ENCODE assay signal across 15 cellular contexts in the genomic region with DNA sequence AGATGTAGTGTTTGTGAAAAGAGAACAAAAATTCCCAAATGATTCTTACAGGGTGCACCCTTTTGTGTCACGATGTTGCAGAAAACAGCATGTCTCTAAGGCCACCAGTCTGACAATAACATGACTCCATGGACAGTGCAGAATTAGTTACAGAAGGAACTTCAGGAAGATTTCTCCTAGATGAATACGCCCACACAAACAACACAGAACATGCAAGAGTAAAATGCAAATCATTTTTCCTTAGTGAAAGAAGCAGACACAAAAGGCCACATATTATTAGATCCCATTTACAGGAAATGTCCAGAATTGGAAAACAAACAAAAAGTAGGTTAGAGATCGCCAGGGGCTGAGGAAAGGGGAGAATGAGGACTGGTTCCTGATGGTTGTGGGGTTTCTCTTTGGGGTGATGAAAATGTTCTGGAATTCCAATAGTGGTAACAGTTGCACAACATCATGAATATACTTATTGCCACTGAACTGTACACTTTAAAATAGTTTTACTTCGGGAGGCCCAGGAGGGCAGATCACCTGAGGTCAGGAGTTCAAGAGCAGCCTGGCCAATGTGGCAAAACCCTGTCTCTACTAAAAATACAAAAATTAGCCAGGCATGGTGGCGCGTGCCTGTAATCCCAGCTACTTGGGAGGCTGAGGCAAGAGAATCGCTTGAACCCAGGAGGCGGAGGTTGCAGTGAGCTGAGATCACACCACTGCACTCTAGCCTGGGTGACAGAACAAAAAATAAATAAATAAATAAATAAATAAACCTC. TPM values are rescaled to one million over a fixed set of nuclear protein-coding genes. Genes with fewer than 3 reads are reported as not detected.
DNase-seq lines count a peak whose midpoint lies in the region; TF ChIP-seq lines count a peak whose summit lies in the region.
"Had no signal": no experiment of that assay in that cellular context is flagged by ENCODE, and none has a peak within 500 bp of the region (broad histone marks: within the 10 kb centered on the region; RNA-seq: fewer than 3 reads in every experiment).

No MANE protein-coding gene starts in this region.

- H3K4me3 ChIP-seq in effector memory CD4-positive, alpha-beta T cell (ENCODE audit: insufficient read depth, low read depth, low read length, poor library complexity, severe bottlenecking), result peak overlapping the region; percentile 9

- H3K27me3 ChIP-seq in effector memory CD4-positive, alpha-beta T cell (replicated peaks; ENCODE audit: control insufficient read depth, insufficient read depth, low read length, poor library complexity, severe bottlenecking), result no peaks in the 10 kb centered on the region
- H3K27me3 ChIP-seq: upper lobe of right lung had no signal

- H3K27me3 Mint-ChIP-seq in T-helper 2 cell treated with Interferon-gamma antibody and Interleukin-4, amounts not matched to agents 5 μg/mL and 100 μg/mL, for 36 hours (ENCODE audit: low read depth), result no peaks in the 10 kb centered on the region
- H3K27me3 Mint-ChIP-seq in progenitor cell of endocrine pancreas, result no peaks in the 10 kb centered on the region
- peaks cover 4% of the 10 kb centered on the region for H3K27me3 Mint-ChIP-seq in nephron progenitor cell (ENCODE audit: low read depth, poor library complexity)

- peak overlapping the region; percentile 83 for H3K4me3 Mint-ChIP-seq in T-helper 2 cell treated with Interferon-gamma antibody and Interleukin-4, amounts not matched to agents 5 μg/mL and 100 μg/mL, for 36 hours
- H3K4me3 Mint-ChIP-seq in progenitor cell of endocrine pancreas (ENCODE audit: low read depth), result no peak overlapping the region
- no peak overlapping the region for H3K4me3 Mint-ChIP-seq in nephron progenitor cell

- TF ChIP-seq CTCF in VCaP (conservative IDR thresholded peaks at IDR 0.05) (no peak), progenitor cell of endocrine pancreas (IDR thresholded peaks at IDR 0.05; ENCODE audit: unreplicated experiment) (no peak), nephron progenitor cell (IDR thresholded peaks at IDR 0.05) (no peak)

- peaks cover 69% of the 10 kb centered on the region for H3K4me1 Mint-ChIP-seq in T-helper 2 cell treated with Interferon-gamma antibody and Interleukin-4, amounts not matched to agents 5 μg/mL and 100 μg/mL, for 36 hours (ENCODE audit: low read depth)
- peaks cover 13% of the 10 kb centered on the region for H3K4me1 Mint-ChIP-seq in progenitor cell of endocrine pancreas (ENCODE audit: low read depth)
- H3K4me1 Mint-ChIP-seq in nephron progenitor cell, result peaks cover 10% of the 10 kb centered on the region

- peak overlapping the region; percentile 18 for H3K27ac ChIP-seq in VCaP
- H3K27ac ChIP-seq in effector memory CD4-positive, alpha-beta T cell (ENCODE audit: insufficient read depth, low read length, poor library complexity, severe bottlenecking), result peak overlapping the region; percentile 43
- H3K27ac ChIP-seq: RWPE1, upper lobe of right lung had no signal

- no peak for DNase-seq in T-helper 2 cell treated with Interferon-gamma antibody and Interleukin-4, amounts not matched to agents 5 μg/mL and 100 μg/mL, for 36 hours (ENCODE audit: low spot score)
- no peak for DNase-seq in T-helper 2 cell
- DNase-seq in effector memory CD4-positive, alpha-beta T cell, result no peak
- DNase-seq in progenitor cell of endocrine pancreas (ENCODE audit: low spot score, unreplicated experiment), result no peak
- no peak for DNase-seq in NCI-H345 (lab: John Stamatoyannopoulos, UW)
- DNase-seq in stimulated activated CD4-positive, alpha-beta T cell treated with anti-CD3 and anti-CD28 coated beads, Interleukin-12 subunit alpha, Interleukin-12 subunit beta, amount 100 ng/mL, for 4 hours, result no peak
- no peak for DNase-seq in nephron progenitor cell
- DNase-seq: DMS53, kidney, MM.1S, NCI-H510A, small intestine, upper lobe of right lung had no signal

- peaks cover 83% of the 10 kb centered on the region for H3K36me3 Mint-ChIP-seq in T-helper 2 cell treated with Interferon-gamma antibody and Interleukin-4, amounts not matched to agents 5 μg/mL and 100 μg/mL, for 36 hours (ENCODE audit: low read depth)
- H3K36me3 Mint-ChIP-seq in progenitor cell of endocrine pancreas (ENCODE audit: insufficient read depth), result peaks cover 17% of the 10 kb centered on the region
- H3K36me3 Mint-ChIP-seq in nephron progenitor cell (ENCODE audit: low read depth), result peaks cover 31% of the 10 kb centered on the region

- H3K9me3 ChIP-seq in effector memory CD4-positive, alpha-beta T cell (ENCODE audit: control insufficient read depth, low read length), result no peaks in the 10 kb centered on the region
- H3K9me3 ChIP-seq: upper lobe of right lung had no signal

- H3K4me1 ChIP-seq in effector memory CD4-positive, alpha-beta T cell (ENCODE audit: control insufficient read depth, insufficient read depth, low read length, poor library complexity, severe bottlenecking), result peaks cover 59% of the 10 kb centered on the region

- H3K9me3 Mint-ChIP-seq in T-helper 2 cell treated with Interferon-gamma antibody and Interleukin-4, amounts not matched to agents 5 μg/mL and 100 μg/mL, for 36 hours, result no peaks in the 10 kb centered on the region
- no peaks in the 10 kb centered on the region for H3K9me3 Mint-ChIP-seq in progenitor cell of endocrine pancreas (ENCODE audit: low read depth)
- peaks cover 33% of the 10 kb centered on the region for H3K9me3 Mint-ChIP-seq in nephron progenitor cell

- peak overlapping the region; percentile 84 for H3K27ac Mint-ChIP-seq in T-helper 2 cell treated with Interferon-gamma antibody and Interleukin-4, amounts not matched to agents 5 μg/mL and 100 μg/mL, for 36 hours
- H3K27ac Mint-ChIP-seq in progenitor cell of endocrine pancreas, result peak overlapping the region; percentile 18
- H3K27ac Mint-ChIP-seq in nephron progenitor cell, result no peak overlapping the region

- H3K36me3 ChIP-seq in effector memory CD4-positive, alpha-beta T cell (ENCODE audit: control insufficient read depth, insufficient read depth, low read length), result peaks cover 7% of the 10 kb centered on the region

RNA-seq across cellular contexts. Expression of gene ZC3HAV1, which starts 10.2 kb away (rescaled TPM):
- 41.2 and 44.6 TPM in 2 replicates for total RNA-seq in progenitor cell of endocrine pancreas
